8 cellular contexts compared by ENCODE assay signal in the genomic region with DNA sequence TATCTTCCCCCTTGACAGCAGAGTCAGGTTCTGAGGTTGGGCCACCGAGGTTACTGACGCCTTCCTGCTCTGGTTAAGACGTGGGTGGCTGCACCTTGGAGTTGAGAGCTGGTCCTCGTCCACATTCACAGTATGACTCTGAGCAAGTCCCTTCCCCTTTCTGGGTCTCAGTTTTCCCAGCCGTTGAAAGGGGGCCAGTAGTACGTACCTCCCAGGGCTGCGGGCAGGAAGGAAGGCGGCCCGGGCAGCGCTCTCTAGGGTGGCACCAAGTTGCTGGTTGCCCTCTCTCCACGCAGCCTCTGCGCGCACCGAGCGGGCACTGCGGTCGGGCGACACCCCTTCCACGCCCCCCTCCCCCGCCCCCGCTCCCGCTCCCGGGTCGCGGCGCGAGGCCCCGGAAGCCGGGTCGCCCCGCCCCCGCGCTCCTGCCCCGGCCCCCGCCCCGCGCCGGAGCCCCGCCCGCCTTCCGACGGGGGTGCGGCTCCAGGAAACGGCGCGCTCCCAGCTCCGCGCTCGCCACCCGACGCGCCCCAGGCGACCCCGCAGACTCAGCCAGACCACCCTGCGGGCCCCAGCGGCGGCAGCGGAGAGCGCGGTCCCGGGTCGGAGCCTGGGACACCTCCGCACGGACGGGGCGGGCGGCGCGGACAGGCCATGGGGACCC. TPM values are rescaled to one million over a fixed set of nuclear protein-coding genes. Genes with fewer than 3 reads are reported as not detected.
DNase-seq lines count a peak whose midpoint lies in the region; ATAC-seq lines count a peak whose summit lies in the region.

TSS of gene EHBP1L1 (plus strand) at position 486 of the 664 bp plus-strand sequence. CDS start 250 bp downstream, outside the sequence.

- peaks cover 4% of the 10 kb centered on the region for H3K27me3 Mint-ChIP-seq in activated naive CD4-positive, alpha-beta T cell treated with anti-CD3 and anti-CD28 coated beads, Interleukin-2, amount 10 ng/mL, durations not matched to agents 7 days and 5 days

- peaks cover 61% of the 10 kb centered on the region for H3K4me1 Mint-ChIP-seq in activated naive CD4-positive, alpha-beta T cell treated with anti-CD3 and anti-CD28 coated beads, Interleukin-2, amount 10 ng/mL, durations not matched to agents 7 days and 5 days

- DNase-seq in DMS53 (lab: John Stamatoyannopoulos, UW): peak; percentile 92
- no peak for DNase-seq in SK-N-MC (ENCODE audit: low read depth, low spot score)
- DNase-seq in activated naive CD4-positive, alpha-beta T cell treated with anti-CD3 and anti-CD28 coated beads, Interleukin-2, amount 10 ng/mL, durations not matched to agents 7 days and 5 days: peak; percentile 88
- DNase-seq in Right ventricle myocardium inferior (ENCODE audit: missing footprints): peak; percentile 93
- DNase-seq in pulmonary artery endothelial cell (ENCODE audit: low read depth, low spot score): no peak
- DNase-seq in amniotic stem cell (lab: John Stamatoyannopoulos, UW): no peak

- CTCF ChIA-PET in activated naive CD4-positive, alpha-beta T cell treated with anti-CD3 and anti-CD28 coated beads, Interleukin-2, amount 10 ng/mL, durations not matched to agents 7 days and 5 days (lab: Charles Lee): interaction anchor here (1.3 to 4.5 kb wide), 4 partner anchors 12 to 35 kb away, joined by 4 to 60 read pairs (median 19); partner anchors contain the start of gene KCNK7

- peaks cover 31% of the 10 kb centered on the region for H3K36me3 Mint-ChIP-seq in activated naive CD4-positive, alpha-beta T cell treated with anti-CD3 and anti-CD28 coated beads, Interleukin-2, amount 10 ng/mL, durations not matched to agents 7 days and 5 days

- peak; percentile 30 for ATAC-seq in HG02970 (IDR thresholded peaks at IDR 0.05; ENCODE audit: low FRiP score, unreplicated experiment)
- peak; percentile 28 for ATAC-seq in Right ventricle myocardium inferior
- ATAC-seq in HG02588 (IDR thresholded peaks at IDR 0.05; ENCODE audit: unreplicated experiment): no peak

- no peaks in the 10 kb centered on the region for H3K9me3 Mint-ChIP-seq in activated naive CD4-positive, alpha-beta T cell treated with anti-CD3 and anti-CD28 coated beads, Interleukin-2, amount 10 ng/mL, durations not matched to agents 7 days and 5 days

- no peaks in the 10 kb centered on the region for H3K9me3 ChIP-seq in SK-N-MC (ENCODE audit: low read depth, low read length)

- H3K36me3 ChIP-seq in SK-N-MC (ENCODE audit: insufficient read depth, low read length): no peaks in the 10 kb centered on the region

- H3K4me3 Mint-ChIP-seq in activated naive CD4-positive, alpha-beta T cell treated with anti-CD3 and anti-CD28 coated beads, Interleukin-2, amount 10 ng/mL, durations not matched to agents 7 days and 5 days: peak within 1 kb of the TSS; percentile 85

- H3K9ac ChIP-seq in SK-N-MC (ENCODE audit: insufficient read length): peak within 1 kb of the TSS; percentile 82

- intact Hi-C loops in Right ventricle myocardium inferior (cut with DNase I): no loop called here

- H3K4me3 ChIP-seq in SK-N-MC: peak within 1 kb of the TSS; percentile 98

- peak within 1 kb of the TSS; percentile 97 for H3K27ac Mint-ChIP-seq in activated naive CD4-positive, alpha-beta T cell treated with anti-CD3 and anti-CD28 coated beads, Interleukin-2, amount 10 ng/mL, durations not matched to agents 7 days and 5 days

- peak within 1 kb of the TSS; percentile 50; the same call in 1 of the 2 replicates for H3K27ac ChIP-seq in SK-N-MC

RNA-seq across cellular contexts. Expression of gene EHBP1L1, which starts in this region (rescaled TPM):
- 61.0 TPM for total RNA-seq in Right ventricle myocardium inferior
- 39.5 and 43.5 TPM in 2 replicates for total RNA-seq in pulmonary artery endothelial cell

Comparison
In these comparisons a context has a peak if more than half of its experiments do, and no peak if none do; other contexts are left out.
1. DNase-seq: peak in DMS53 (single experiment), activated naive CD4-positive, alpha-beta T cell treated with anti-CD3 and anti-CD28 coated beads, Interleukin-2, amount 10 ng/mL, durations not matched to agents 7 days and 5 days (single experiment) and Right ventricle myocardium inferior (single experiment); none in SK-N-MC (single experiment), pulmonary artery endothelial cell (single experiment) and amniotic stem cell (single experiment).